ENCODE assay signal across 8 cellular contexts in the genomic region with DNA sequence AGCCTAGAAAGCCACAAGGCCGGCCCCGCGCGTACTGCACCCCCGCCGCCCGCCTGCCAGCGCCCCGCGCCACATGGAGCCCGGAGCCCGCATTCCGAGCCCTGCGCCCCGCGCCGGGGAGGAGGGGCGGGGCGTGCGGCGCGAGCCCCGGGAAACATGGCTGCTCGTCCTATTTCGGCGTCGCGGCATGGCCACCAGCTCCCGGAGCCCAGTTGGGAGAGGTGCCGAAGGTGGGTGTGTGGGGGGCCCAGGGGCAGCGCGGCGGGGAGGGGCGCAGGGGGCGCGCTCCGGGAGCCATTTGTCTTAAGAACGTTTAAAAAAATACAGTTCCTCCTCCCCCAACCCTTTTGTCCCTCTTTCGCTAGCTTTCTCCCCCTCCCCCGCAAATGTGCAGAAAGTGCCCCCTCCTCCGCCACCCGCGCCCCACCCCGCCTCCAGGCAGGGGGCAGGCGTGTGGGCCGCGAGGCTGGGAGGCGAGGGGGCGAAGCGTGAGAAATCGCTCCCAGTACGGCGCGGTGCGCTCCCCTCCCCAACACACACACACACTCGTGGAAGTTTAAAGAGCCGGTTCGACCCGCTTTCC. TPM values are rescaled to one million over a fixed set of nuclear protein-coding genes. Genes with fewer than 3 reads are reported as not detected.
DNase-seq lines count a peak whose midpoint lies in the region; ATAC-seq, FAIRE-seq and TF ChIP-seq lines count a peak whose summit lies in the region.

No MANE protein-coding gene starts in this region.

- H3K27me3 ChIP-seq in right lobe of liver, result no peaks in the 10 kb centered on the region

- H3K4me3 ChIP-seq in AG04449 (ENCODE audit: low read depth, low read length), result peak overlapping the region; percentile 95
- peak overlapping the region; percentile 84 to 94 (median 85) for H3K4me3 ChIP-seq in right lobe of liver

- H3K27ac ChIP-seq in right lobe of liver, result peak overlapping the region; percentile 97 to 100 (median 99)

- CTCF ChIA-PET in AG04449 (lab: Yijun Ruan, JAX), result no interaction called here

- H3K36me3 ChIP-seq in right lobe of liver, result no peaks in the 10 kb centered on the region

- no peak for TF ChIP-seq POLR2A in right lobe of liver (IDR thresholded peaks at IDR 0.05)

- FAIRE-seq in GM19239 (lab: Jason Lieb, UNC), result peak; percentile 8

- POLR2A ChIA-PET in AG04449 (lab: Yijun Ruan, JAX), result interaction anchor here (0.6 kb wide), 1 partner anchor 23 kb away, joined by 3 read pairs; no protein-coding TSS in a partner anchor

- TF ChIP-seq CTCF in AG04449 (IDR thresholded peaks at IDR 0.05; ENCODE audit: insufficient read depth, low read length, missing control alignments), result no peak
- no peak for TF ChIP-seq CTCF in right lobe of liver (IDR thresholded peaks at IDR 0.05)

- H3K4me1 ChIP-seq in right lobe of liver, result peaks cover 0 to 25% (median 7%) of the 10 kb centered on the region in 4 donors

- WGBS in right lobe of liver (ENCODE audit: insufficient coverage, low coverage, low lambda C conversion rate, missing lambda C conversion rate), result 0% methylated on average over 39 of the region's 59 CpGs

- DNase-seq in AG04449 (ENCODE audit: low read depth, low spot score), result no peak
- DNase-seq in GM19239 (ENCODE audit: insufficient read length, low spot score), result no peak
- peak; percentile 31 for DNase-seq in NCI-H2227 treated with DMSO at 0.1 percent for 48 hours (lab: John Stamatoyannopoulos, UW)
- DNase-seq in activated CD4-positive, alpha-beta T cell treated with anti-CD3 and anti-CD28 coated beads, Interleukin-2, amount 50 U/mL, for 1 hour, result peak; percentile 64
- DNase-seq in dermis microvascular lymphatic vessel endothelial cell (ENCODE audit: low read depth in 2 of 2), result peak; percentile 49 to 86
- peak; percentile 71 to 79 (median 77) for DNase-seq in right lobe of liver
- peak; percentile 64 to 86 for DNase-seq in stimulated activated CD4-positive, alpha-beta T cell treated with anti-CD3 and anti-CD28 coated beads, Interleukin-4, amount 100 ng/mL, for 4 hours

- intact Hi-C loops in right lobe of liver (cut with DNase I), result no loop called here

- H3K9me3 ChIP-seq in right lobe of liver, result no peaks in the 10 kb centered on the region

- peak; percentile 19 to 37 (median 27) for ATAC-seq in right lobe of liver
- ATAC-seq in GM18861 (IDR thresholded peaks at IDR 0.05; ENCODE audit: unreplicated experiment), result no peak

RNA-seq across cellular contexts. Expression of gene ANP32A, which starts 2.5 kb away (rescaled TPM):
- total RNA-seq in dermis microvascular lymphatic vessel endothelial cell (45.3 and 52.5 TPM in 2 replicates), right lobe of liver (10 to 100 TPM; 39.9 to 66.6 (median 49.0) TPM)

Comparison
In these comparisons a context has a peak if more than half of its experiments do, and no peak if none do; other contexts are left out.
1. DNase-seq: peak in NCI-H2227 treated with DMSO at 0.1 percent for 48 hours (single experiment), activated CD4-positive, alpha-beta T cell treated with anti-CD3 and anti-CD28 coated beads, Interleukin-2, amount 50 U/mL, for 1 hour (single experiment), dermis microvascular lymphatic vessel endothelial cell (2 of 2), right lobe of liver (3 of 3) and stimulated activated CD4-positive, alpha-beta T cell treated with anti-CD3 and anti-CD28 coated beads, Interleukin-4, amount 100 ng/mL, for 4 hours (2 of 2); none in AG04449 (single experiment) and GM19239 (single experiment).